In the genomic region with DNA sequence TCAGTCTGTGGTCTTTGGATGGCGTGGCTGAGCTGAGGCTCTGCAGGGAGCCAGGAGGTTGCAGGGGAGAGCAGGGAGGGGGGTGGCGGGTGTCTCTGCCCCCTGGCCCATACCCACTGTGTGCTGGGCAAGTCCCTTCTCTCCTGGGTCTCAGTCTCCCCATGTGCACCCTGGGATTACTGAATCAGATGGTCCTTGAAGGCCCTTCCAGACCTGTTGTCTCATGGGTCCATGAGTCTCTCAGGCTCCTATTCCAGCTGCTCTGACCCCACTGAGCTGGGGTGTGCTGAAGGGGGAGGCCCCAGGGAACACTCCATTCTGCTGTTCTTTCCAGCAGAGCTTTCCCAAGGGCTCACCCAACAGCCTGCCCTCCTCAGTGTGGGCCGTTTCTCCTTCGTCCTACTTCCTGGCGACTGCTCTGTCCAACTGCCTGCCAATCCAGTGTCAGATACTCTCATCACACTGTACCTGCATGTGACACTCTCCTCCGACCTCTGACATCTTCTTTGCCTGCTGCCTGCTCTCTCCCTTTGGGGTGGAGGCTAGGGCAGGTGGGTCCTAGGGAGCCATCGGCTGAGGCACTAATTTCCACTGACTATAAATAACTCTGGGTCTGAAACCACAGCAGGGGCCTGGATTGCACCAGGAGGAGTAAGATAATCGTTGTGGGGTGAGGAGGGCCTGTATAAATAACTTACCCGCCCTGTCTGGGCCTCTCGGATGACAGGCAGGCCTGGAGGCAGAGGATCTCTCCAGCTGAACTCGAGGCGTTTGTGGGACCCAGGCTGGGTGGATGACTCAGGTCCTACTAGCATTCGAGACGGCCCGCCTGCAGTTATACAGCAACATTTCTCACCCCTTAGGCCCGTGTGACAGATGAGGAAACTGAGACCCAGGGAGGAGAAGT, we compare ENCODE assay signal across 11 cellular contexts.
A peak's percentile ranks its signal among the peaks of the same experiment; 100 is the strongest.
DNase-seq lines count a peak whose midpoint lies in the region; ATAC-seq, FAIRE-seq and TF ChIP-seq lines count a peak whose summit lies in the region.
"Had no signal": no experiment of that assay in that cellular context is flagged by ENCODE, and none has a peak within 500 bp of the region (broad histone marks: within the 10 kb centered on the region; RNA-seq: fewer than 3 reads in every experiment).

No MANE protein-coding gene starts in this region.

- H3K27me3 ChIP-seq in HAP-1 (ENCODE audit: low read depth) = no peaks in the 10 kb centered on the region

- H3K27ac Mint-ChIP-seq in activated CD4-positive, alpha-beta memory T cell treated with anti-CD3 and anti-CD28 coated beads for 36 hours = peak overlapping the region; percentile 1
- H3K27ac Mint-ChIP-seq in activated CD4-positive, alpha-beta memory T cell treated with anti-CD3 and anti-CD28 coated beads, Interleukin-2, amount 10 ng/mL, durations not matched to agents 7 days and 5 days = no peak overlapping the region
- peak overlapping the region; percentile 79 for H3K27ac Mint-ChIP-seq in stimulated activated effector memory CD8-positive, alpha-beta T cell treated with anti-CD3 and anti-CD28 coated beads, Interleukin-12 subunit alpha, Interleukin-12 subunit beta, amount 100 ng/mL, for 72 hours

- no peaks in the 10 kb centered on the region for H3K27me3 Mint-ChIP-seq in activated CD4-positive, alpha-beta memory T cell treated with anti-CD3 and anti-CD28 coated beads for 36 hours
- H3K27me3 Mint-ChIP-seq in activated CD4-positive, alpha-beta memory T cell treated with anti-CD3 and anti-CD28 coated beads, Interleukin-2, amount 10 ng/mL, durations not matched to agents 7 days and 5 days = no peaks in the 10 kb centered on the region

- intact Hi-C loops in activated CD4-positive, alpha-beta memory T cell treated with anti-CD3 and anti-CD28 coated beads for 36 hours (cut with micrococcal nuclease) = loop anchor here (2.0 to 10.0 kb wide), 2 partner anchors 71 to 117 kb away; no protein-coding TSS in a partner anchor

- no peak for FAIRE-seq in D721Med (lab: Jason Lieb, UNC)

- in situ Hi-C loops in HAP-1 (cut with MboI; ENCODE audit: low sequenced_read_pairs) = no loop called here

- CTCF ChIA-PET in activated CD4-positive, alpha-beta memory T cell treated with anti-CD3 and anti-CD28 coated beads for 36 hours (lab: Charles Lee) = no interaction called here
- CTCF ChIA-PET in activated CD4-positive, alpha-beta memory T cell treated with anti-CD3 and anti-CD28 coated beads, Interleukin-2, amount 10 ng/mL, durations not matched to agents 7 days and 5 days (lab: Charles Lee) = interaction anchor here (0.8 to 2.4 kb wide), 4 partner anchors 10 to 320 kb away, joined by 3 to 7 read pairs (median 3); no protein-coding TSS in a partner anchor

- ATAC-seq in stimulated activated effector memory CD8-positive, alpha-beta T cell treated with anti-CD3 and anti-CD28 coated beads, Interleukin-12 subunit alpha, Interleukin-12 subunit beta, amount 100 ng/mL, for 72 hours = no peak
- ATAC-seq in GM21576 (IDR thresholded peaks at IDR 0.05; ENCODE audit: unreplicated experiment) = no peak
- ATAC-seq: sciatic nerve had no signal

- no peaks in the 10 kb centered on the region for H3K9me3 ChIP-seq in HAP-1

- POLR2A ChIA-PET in activated CD4-positive, alpha-beta memory T cell treated with anti-CD3 and anti-CD28 coated beads for 36 hours (lab: Charles Lee) = interaction anchor here (1.2 kb wide), 1 partner anchor 118 kb away, joined by 3 read pairs; a partner anchor contains a TSS
- POLR2A ChIA-PET in activated CD4-positive, alpha-beta memory T cell treated with anti-CD3 and anti-CD28 coated beads, Interleukin-2, amount 10 ng/mL, durations not matched to agents 7 days and 5 days (lab: Charles Lee) = interaction anchor here (1.0 kb wide), 1 partner anchor 10 kb away, joined by 3 read pairs; no protein-coding TSS in a partner anchor

- peaks cover 30% of the 10 kb centered on the region for H3K4me1 Mint-ChIP-seq in activated CD4-positive, alpha-beta memory T cell treated with anti-CD3 and anti-CD28 coated beads for 36 hours (ENCODE audit: low read depth)
- H3K4me1 Mint-ChIP-seq in activated CD4-positive, alpha-beta memory T cell treated with anti-CD3 and anti-CD28 coated beads, Interleukin-2, amount 10 ng/mL, durations not matched to agents 7 days and 5 days = peaks cover 27% of the 10 kb centered on the region
- peaks cover 47% of the 10 kb centered on the region for H3K4me1 Mint-ChIP-seq in stimulated activated effector memory CD8-positive, alpha-beta T cell treated with anti-CD3 and anti-CD28 coated beads, Interleukin-12 subunit alpha, Interleukin-12 subunit beta, amount 100 ng/mL, for 72 hours

- no peaks in the 10 kb centered on the region for H3K4me1 ChIP-seq in HAP-1

- no peaks in the 10 kb centered on the region for H3K36me3 ChIP-seq in HAP-1 (replicated peaks)

- H3K9me3 Mint-ChIP-seq in activated CD4-positive, alpha-beta memory T cell treated with anti-CD3 and anti-CD28 coated beads for 36 hours = no peaks in the 10 kb centered on the region
- no peaks in the 10 kb centered on the region for H3K9me3 Mint-ChIP-seq in activated CD4-positive, alpha-beta memory T cell treated with anti-CD3 and anti-CD28 coated beads, Interleukin-2, amount 10 ng/mL, durations not matched to agents 7 days and 5 days
- H3K9me3 Mint-ChIP-seq in stimulated activated effector memory CD8-positive, alpha-beta T cell treated with anti-CD3 and anti-CD28 coated beads, Interleukin-12 subunit alpha, Interleukin-12 subunit beta, amount 100 ng/mL, for 72 hours = no peaks in the 10 kb centered on the region

- no peaks in the 10 kb centered on the region for H3K36me3 Mint-ChIP-seq in activated CD4-positive, alpha-beta memory T cell treated with anti-CD3 and anti-CD28 coated beads for 36 hours
- no peaks in the 10 kb centered on the region for H3K36me3 Mint-ChIP-seq in activated CD4-positive, alpha-beta memory T cell treated with anti-CD3 and anti-CD28 coated beads, Interleukin-2, amount 10 ng/mL, durations not matched to agents 7 days and 5 days (ENCODE audit: low read depth)
- H3K36me3 Mint-ChIP-seq in stimulated activated effector memory CD8-positive, alpha-beta T cell treated with anti-CD3 and anti-CD28 coated beads, Interleukin-12 subunit alpha, Interleukin-12 subunit beta, amount 100 ng/mL, for 72 hours = no peaks in the 10 kb centered on the region

- no peak overlapping the region for H3K4me3 ChIP-seq in HAP-1
- H3K4me3 ChIP-seq: SK-N-MC had no signal

- DNase-seq in activated CD4-positive, alpha-beta memory T cell treated with anti-CD3 and anti-CD28 coated beads for 36 hours = no peak
- no peak for DNase-seq in activated CD4-positive, alpha-beta memory T cell treated with anti-CD3 and anti-CD28 coated beads, Interleukin-2, amount 10 ng/mL, durations not matched to agents 7 days and 5 days
- peak; percentile 59 for DNase-seq in SIG-M5 (lab: John Stamatoyannopoulos, UW)
- peak; percentile 62 for DNase-seq in fibroblast of peridontal ligament (ENCODE audit: extremely low read depth)
- DNase-seq in stimulated activated effector memory CD8-positive, alpha-beta T cell treated with anti-CD3 and anti-CD28 coated beads, Interleukin-12 subunit alpha, Interleukin-12 subunit beta, amount 100 ng/mL, for 72 hours (ENCODE audit: low spot score in 2 of 2) = no peak
- DNase-seq in HAP-1 (ENCODE audit: low spot score in 2 of 2) = no peak
- no peak for DNase-seq in D721Med (ENCODE audit: insufficient read length, low spot score)
- DNase-seq: MM.1S had no signal

- no peak overlapping the region for H3K4me3 Mint-ChIP-seq in activated CD4-positive, alpha-beta memory T cell treated with anti-CD3 and anti-CD28 coated beads for 36 hours
- H3K4me3 Mint-ChIP-seq in activated CD4-positive, alpha-beta memory T cell treated with anti-CD3 and anti-CD28 coated beads, Interleukin-2, amount 10 ng/mL, durations not matched to agents 7 days and 5 days = no peak overlapping the region
- no peak overlapping the region for H3K4me3 Mint-ChIP-seq in stimulated activated effector memory CD8-positive, alpha-beta T cell treated with anti-CD3 and anti-CD28 coated beads, Interleukin-12 subunit alpha, Interleukin-12 subunit beta, amount 100 ng/mL, for 72 hours

- TF ChIP-seq CTCF in D721Med (IDR thresholded peaks at IDR 0.05; ENCODE audit: insufficient read depth, missing control alignments) = no peak

Comparison
In these comparisons a context has a peak if more than half of its experiments do, and no peak if none do; other contexts are left out.
1. DNase-seq: peak in SIG-M5 (single experiment) and fibroblast of peridontal ligament (single experiment); none in activated CD4-positive, alpha-beta memory T cell treated with anti-CD3 and anti-CD28 coated beads for 36 hours (single experiment), activated CD4-positive, alpha-beta memory T cell treated with anti-CD3 and anti-CD28 coated beads, Interleukin-2, amount 10 ng/mL, durations not matched to agents 7 days and 5 days (single experiment), stimulated activated effector memory CD8-positive, alpha-beta T cell treated with anti-CD3 and anti-CD28 coated beads, Interleukin-12 subunit alpha, Interleukin-12 subunit beta, amount 100 ng/mL, for 72 hours (0 of 2), HAP-1 (0 of 2) and D721Med (single experiment).